ENCODE assay signal across 11 cellular contexts in genomic region chr11:46393231-46393616, GRCh38. TPM values are rescaled to one million over a fixed set of nuclear protein-coding genes. Genes with fewer than 3 reads are reported as not detected.
DNase-seq lines count a peak whose midpoint lies in the region; ATAC-seq, FAIRE-seq and TF ChIP-seq lines count a peak whose summit lies in the region.
"Had no signal": no experiment of that assay in that cellular context is flagged by ENCODE, and none has a peak within 500 bp of the region (broad histone marks: within the 10 kb centered on the region; RNA-seq: fewer than 3 reads in every experiment).

No MANE protein-coding gene starts in this region.

- peak overlapping the region in 7 of 8 donors; percentile 63 to 84 (median 80) for H3K4me3 Mint-ChIP-seq in CD4-positive, alpha-beta memory T cell
- peak overlapping the region; percentile 82 for H3K4me3 Mint-ChIP-seq in natural killer cell treated with Interleukin-12 subunit alpha and Interleukin-12 subunit beta and Interleukin-15 and Interleukin-18, amount 100 ng/mL, for 72 hours

- H3K4me1 ChIP-seq in CD4-positive, alpha-beta memory T cell (ENCODE audit: insufficient read depth, low read length): peaks cover 37% of the 10 kb centered on the region
- H3K4me1 ChIP-seq in HEK293 (ENCODE audit: control insufficient read depth, insufficient read depth, low read length) (no peaks in the 10 kb centered on the region), K562 (replicated peaks in 1 of 2; ENCODE audit: control insufficient read depth in 2 of 2, insufficient read depth in 2 of 2, low read length in 2 of 2) (peaks cover 19 to 50% of the 10 kb centered on the region in 2 experiments), breast epithelium (peaks cover 20 to 29% of the 10 kb centered on the region in 2 donors)
- H3K4me1 ChIP-seq: foreskin keratinocyte had no signal

- POLR2A ChIA-PET in CD4-positive, alpha-beta memory T cell (lab: Charles Lee; ENCODE audit: partially characterized antibody): interaction anchor here (1.0 kb wide), 1 partner anchor 45 kb away, joined by 5 read pairs; no protein-coding TSS in a partner anchor
- POLR2A ChIA-PET in HEK293 (lab: Yijun Ruan, JAX): interaction anchor here (0.6 to 1.6 kb wide), 3 partner anchors 10 to 84 kb away, joined by 3 to 5 read pairs (median 4); no protein-coding TSS in a partner anchor
- POLR2A ChIA-PET in K562 (lab: Yijun Ruan, JAX): interaction anchor here (0.6 to 2.0 kb wide), 9 partner anchors 9 to 136 kb away, joined by 3 to 13 read pairs (median 3); no protein-coding TSS in a partner anchor

- in situ Hi-C loops in K562 (cut with MboI): no loop called here

- peak; percentile 32 for FAIRE-seq in K562 (lab: Jason Lieb, UNC)
- FAIRE-seq in GM12891 (lab: Jason Lieb, UNC): no peak
- FAIRE-seq: D721Med had no signal

- H2AFZ ChIP-seq in K562 (ENCODE audit: low read depth, low read length): peak overlapping the region; percentile 33; the same call in 1 of the 2 replicates

- WGBS in K562 (ENCODE audit: insufficient coverage, low coverage, missing lambda C conversion rate): 31% methylated on average over 4 of the region's 4 CpGs

- no peak for TF ChIP-seq RAD21 in K562 (CRISPR knock-in tag; conservative IDR thresholded peaks at IDR 0.05 in 1 of 2, IDR thresholded peaks at IDR 0.05 in 1 of 2)

- H3K27me3 ChIP-seq in CD4-positive, alpha-beta memory T cell (ENCODE audit: insufficient read depth, low read length): peaks cover 23% of the 10 kb centered on the region
- H3K27me3 ChIP-seq in K562 (ENCODE audit: control insufficient read depth in 2 of 2, insufficient read depth in 2 of 2, low read length in 2 of 2): peaks cover 0 to 11% of the 10 kb centered on the region in 2 experiments; a peak in 1 of 5 replicates
- peaks cover 19 to 38% of the 10 kb centered on the region in 2 donors for H3K27me3 ChIP-seq in breast epithelium

- peaks cover 16% of the 10 kb centered on the region for H4K20me1 ChIP-seq in K562 (replicated peaks; ENCODE audit: control insufficient read depth, insufficient read depth, low read length)

- no peaks in the 10 kb centered on the region for H3K79me2 ChIP-seq in K562 (ENCODE audit: control insufficient read depth, insufficient read depth, low read length)

- BruUV-seq in K562 (replicated peaks; lab: Mats Ljungman, UMichigan): no TSS peak

- no peak for TF ChIP-seq POLR2A in K562 (conservative IDR thresholded peaks at IDR 0.05)
- no peak for TF ChIP-seq POLR2A in GM12891 (IDR thresholded peaks at IDR 0.05; ENCODE audit: low read depth, low read length)
- TF ChIP-seq POLR2A in breast epithelium (IDR thresholded peaks at IDR 0.05): no peak

- H3K9ac ChIP-seq in K562 (ENCODE audit: insufficient read depth in 1 of 2, low read depth in 2 of 2, low read length in 2 of 2): no peak overlapping the region

- no peak overlapping the region for H3K4me3 ChIP-seq in CD4-positive, alpha-beta memory T cell (ENCODE audit: low read length in 2 of 2)
- H3K4me3 ChIP-seq in HEK293 (ENCODE audit: low read depth, low read length): no peak overlapping the region
- peak overlapping the region; percentile 81; the same call in 1 of the 2 replicates for H3K4me3 ChIP-seq in K562
- H3K4me3 ChIP-seq in breast epithelium: no peak overlapping the region

- H3K9me3 ChIP-seq in CD4-positive, alpha-beta memory T cell (ENCODE audit: control insufficient read depth in 1 of 2, low read length in 2 of 2): no peaks in the 10 kb centered on the region
- H3K9me3 ChIP-seq in HEK293 (ENCODE audit: control insufficient read depth, insufficient read depth, low read depth, low read length) (no peaks in the 10 kb centered on the region), K562 (replicated peaks; ENCODE audit: control insufficient read depth, insufficient read depth, low read depth, low read length) (no peaks in the 10 kb centered on the region), breast epithelium (no peaks in the 10 kb centered on the region)

- no peak for TF ChIP-seq EP300 in K562 (IDR thresholded peaks at IDR 0.05; ENCODE audit: low read length)

- ATAC-seq in K562 (no peak), HG03432 (IDR thresholded peaks at IDR 0.05; ENCODE audit: unreplicated experiment) (no peak)
- no peak for ATAC-seq in natural killer cell treated with Interleukin-12 subunit alpha and Interleukin-12 subunit beta and Interleukin-15 and Interleukin-18, amount 100 ng/mL, for 72 hours

- H3K9me3 Mint-ChIP-seq in CD4-positive, alpha-beta memory T cell: peaks cover 0 to 7% (median 0%) of the 10 kb centered on the region in 8 donors
- no peaks in the 10 kb centered on the region for H3K9me3 Mint-ChIP-seq in natural killer cell treated with Interleukin-12 subunit alpha and Interleukin-12 subunit beta and Interleukin-15 and Interleukin-18, amount 100 ng/mL, for 72 hours

- CTCF ChIA-PET in CD4-positive, alpha-beta memory T cell (lab: Charles Lee; ENCODE audit: partially characterized antibody): interaction anchor here (1.2 kb wide), 1 partner anchor 41 kb away, joined by 4 read pairs; no protein-coding TSS in a partner anchor
- CTCF ChIA-PET in HEK293 (lab: Yijun Ruan, JAX): interaction anchor here (0.6 to 5.4 kb wide), 12 partner anchors 10 to 224 kb away, joined by 3 to 43 read pairs (median 4); partner anchors contain the start of genes ATG13, HARBI1 and MDK
- CTCF ChIA-PET in K562 (lab: Yijun Ruan, JAX; ENCODE audit: low intra/inter-chr PET ratio): no interaction called here

- H3K36me3 ChIP-seq in CD4-positive, alpha-beta memory T cell (ENCODE audit: insufficient read depth, low read length): peaks cover 10% of the 10 kb centered on the region
- H3K36me3 ChIP-seq in HEK293 (ENCODE audit: control insufficient read depth in 2 of 2, insufficient read depth in 1 of 2, low read length in 2 of 2) (peaks cover 0 to 25% of the 10 kb centered on the region in 2 experiments; a peak in 1 of 3 replicates), K562 (ENCODE audit: control insufficient read depth, insufficient read depth, low read length) (peaks cover 16% of the 10 kb centered on the region; the same call in 2 of the 3 replicates), breast epithelium (no peaks in the 10 kb centered on the region)

- H3K4me1 Mint-ChIP-seq in CD4-positive, alpha-beta memory T cell: peaks cover 9 to 34% (median 21%) of the 10 kb centered on the region in 4 donors
- peaks cover 11 to 20% of the 10 kb centered on the region in 2 donors for H3K4me1 Mint-ChIP-seq in natural killer cell treated with Interleukin-12 subunit alpha and Interleukin-12 subunit beta and Interleukin-15 and Interleukin-18, amount 100 ng/mL, for 72 hours (ENCODE audit: low read depth in 2 of 2)

- no peak overlapping the region for H3K27ac ChIP-seq in CD4-positive, alpha-beta memory T cell (ENCODE audit: low read depth, low read length)
- H3K27ac ChIP-seq in HEK293 (ENCODE audit: extremely low read depth, low read depth, low read length) (no peak overlapping the region), K562 (ENCODE audit: extremely low read depth, low read depth, low read length) (no peak overlapping the region), breast epithelium (no peak overlapping the region)
- H3K27ac ChIP-seq: foreskin keratinocyte had no signal

- intact Hi-C loops in CD4-positive, alpha-beta memory T cell (cut with micrococcal nuclease): loop anchor here (10.0 kb wide), 1 partner anchor 508 kb away; the partner anchor contains the start of gene MAPK8IP1
- intact Hi-C loops in K562 (cut with micrococcal nuclease): no loop called here
- intact Hi-C loops in breast epithelium (cut with DNase I; ENCODE audit: low total_unique reads): loop anchor here (5.0 to 10.0 kb wide), 2 partner anchors 212 to 251 kb away; no protein-coding TSS in a partner anchor

- TF ChIP-seq CTCF in HEK293 (tag by site-specific recombination; IDR thresholded peaks at IDR 0.05) (no peak), K562 (IDR thresholded peaks at IDR 0.05 in 2 of 3, conservative IDR thresholded peaks at IDR 0.05 in 1 of 3; ENCODE audit: insufficient read depth in 2 of 3, low read depth in 1 of 3, low read length in 3 of 3) (no peak), breast epithelium (IDR thresholded peaks at IDR 0.05) (no peak)

- H3K4me2 ChIP-seq in K562 (ENCODE audit: insufficient read depth, low read length): peak overlapping the region; percentile 70

- H3K27ac Mint-ChIP-seq in CD4-positive, alpha-beta memory T cell: peak overlapping the region in 3 of 7 donors; percentile 19 to 81 (median 79)
- H3K27ac Mint-ChIP-seq in natural killer cell treated with Interleukin-12 subunit alpha and Interleukin-12 subunit beta and Interleukin-15 and Interleukin-18, amount 100 ng/mL, for 72 hours: no peak overlapping the region

- H3K9me1 ChIP-seq in K562 (ENCODE audit: control insufficient read depth, insufficient read depth, low read length): no peaks in the 10 kb centered on the region

- H3K27me3 Mint-ChIP-seq in CD4-positive, alpha-beta memory T cell: peaks cover 10 to 28% of the 10 kb centered on the region in 2 donors
- peaks cover 11 to 13% of the 10 kb centered on the region in 2 donors for H3K27me3 Mint-ChIP-seq in natural killer cell treated with Interleukin-12 subunit alpha and Interleukin-12 subunit beta and Interleukin-15 and Interleukin-18, amount 100 ng/mL, for 72 hours

- DNase-seq in CD4-positive, alpha-beta memory T cell: no peak
- DNase-seq in K562 (ENCODE audit: extremely low read depth in 1 of 4, low spot score in 3 of 4): no peak
- DNase-seq in natural killer cell treated with Interleukin-12 subunit alpha and Interleukin-12 subunit beta and Interleukin-15 and Interleukin-18, amount 100 ng/mL, for 72 hours (ENCODE audit: low spot score): no peak
- DNase-seq in GM12891 (ENCODE audit: insufficient read length, low spot score): no peak
- DNase-seq in breast epithelium (ENCODE audit: low spot score in 2 of 2): no peak
- no peak for DNase-seq in medulla oblongata (ENCODE audit: extremely low spot score)
- DNase-seq: cerebellar nuclear complex, foreskin keratinocyte had no signal

- peaks cover 17 to 18% of the 10 kb centered on the region in 2 donors for H3K36me3 Mint-ChIP-seq in CD4-positive, alpha-beta memory T cell
- H3K36me3 Mint-ChIP-seq in natural killer cell treated with Interleukin-12 subunit alpha and Interleukin-12 subunit beta and Interleukin-15 and Interleukin-18, amount 100 ng/mL, for 72 hours: no peaks in the 10 kb centered on the region

RNA-seq across cellular contexts. Expression of gene CHRM4, which starts 1.6 kb away (rescaled TPM):
- total RNA-seq in CD4-positive, alpha-beta memory T cell: not detected
- polyA plus RNA-seq in CD4-positive, alpha-beta memory T cell: under 1 TPM; 0.12 to 0.16 TPM
- 1.0 and 3.7 TPM in 2 replicates for total RNA-seq in K562 (2011; cell fraction: chromatin; rRNA removed; ENCODE audit: low replicate concordance)
- total RNA-seq in K562 (2011; cell fraction: nucleolus; rRNA removed): 1.6 and 4.0 TPM in 2 replicates
- 1.2 TPM in 2 replicates for total RNA-seq in K562 (2011; cell fraction: nucleoplasm; rRNA removed)
- 0.73 and 1.3 TPM in 2 replicates for total RNA-seq in K562 (2014; rRNA removed)
- 0.19 and 0.22 TPM in 2 replicates for total RNA-seq in K562 (2014; rRNA removed; fragmentation: Illumina TruSeq; extraction: Trizol)
- 0.22 and 0.49 TPM in 2 replicates for total RNA-seq in K562 (2015; rRNA removed; fragmentation: Illumina TruSeq; extraction: Trizol)
- 0.89 and 1.0 TPM in 2 replicates for total RNA-seq in K562 (2021)
- polyA plus RNA-seq in K562 (2011; rRNA removed): 0.62 and 0.74 TPM in 2 replicates
- 0.84 and 2.3 TPM in 2 replicates for polyA plus RNA-seq in K562 (2011; cell fraction: cytosol; rRNA removed)
- 0.60 and 1.5 TPM in 2 replicates for polyA plus RNA-seq in K562 (2011; cell fraction: nucleus; rRNA removed)
- polyA plus RNA-seq in K562 (2012): 0.35 and 0.68 TPM in 2 replicates
- polyA plus RNA-seq in K562 (2014; fragmentation: Illumina TruSeq; extraction: Trizol): 0.40 and 0.76 TPM in 2 replicates
- not detected for polyA plus RNA-seq in K562 (2014; fragmentation: Nextera tagmentation; extraction: Ambion mirVana)
- polyA plus RNA-seq in K562 (2014; rRNA removed): 0.33 and 0.58 TPM in 2 replicates
- 0.42 and 1.1 TPM in 2 replicates for polyA minus RNA-seq in K562 (2011; rRNA and poly(A)+ RNA removed)
- 1.6 TPM in 1 of 2 replicates, not detected in the other for polyA minus RNA-seq in K562 (2011; cell fraction: cytosol; rRNA and poly(A)+ RNA removed)
- polyA minus RNA-seq in K562 (2011; cell fraction: nucleus; rRNA and poly(A)+ RNA removed): 0.89 and 2.6 TPM in 2 replicates
- under 1 TPM; 0.75 to 0.81 TPM for total RNA-seq in natural killer cell treated with Interleukin-12 subunit alpha and Interleukin-12 subunit beta and Interleukin-15 and Interleukin-18, amount 100 ng/mL, for 72 hours
- polyA plus RNA-seq in GM12891 (2012; ENCODE audit: low read depth, missing spikeins): 0.22 TPM
- total RNA-seq in breast epithelium: 1 to 10 TPM in 1 of 3 donors, under 1 TPM in 1, not detected in 1; 0.66 to 1.1 TPM
- total RNA-seq: foreskin keratinocyte had no signal
- polyA plus RNA-seq: foreskin keratinocyte had no signal

RNA-seq across cellular contexts. Expression of gene MDK, which starts 11.8 kb away (rescaled TPM):
- total RNA-seq in CD4-positive, alpha-beta memory T cell: 1 to 10 TPM; 4.7 to 5.6 TPM
- not detected for polyA plus RNA-seq in CD4-positive, alpha-beta memory T cell
- total RNA-seq in K562 (2011; cell fraction: chromatin; rRNA removed; ENCODE audit: low replicate concordance): 91.4 and 271 TPM in 2 replicates
- total RNA-seq in K562 (2011; cell fraction: nucleolus; rRNA removed): 402 and 460 TPM in 2 replicates
- total RNA-seq in K562 (2011; cell fraction: nucleoplasm; rRNA removed): 333 and 334 TPM in 2 replicates
- total RNA-seq in K562 (2014; rRNA removed): 478 and 553 TPM in 2 replicates
- 91.5 and 123 TPM in 2 replicates for total RNA-seq in K562 (2014; rRNA removed; fragmentation: Illumina TruSeq; extraction: Trizol)
- 269 and 279 TPM in 2 replicates for total RNA-seq in K562 (2015; rRNA removed; fragmentation: Illumina TruSeq; extraction: Trizol)
- total RNA-seq in K562 (2021): 396 and 429 TPM in 2 replicates
- 343 and 350 TPM in 2 replicates for polyA plus RNA-seq in K562 (2011; rRNA removed)
- polyA plus RNA-seq in K562 (2011; cell fraction: cytosol; rRNA removed): 540 and 788 TPM in 2 replicates
- polyA plus RNA-seq in K562 (2011; cell fraction: nucleus; rRNA removed): 206 and 271 TPM in 2 replicates
- polyA plus RNA-seq in K562 (2012): 413 and 460 TPM in 2 replicates
- 661 and 667 TPM in 2 replicates for polyA plus RNA-seq in K562 (2014; fragmentation: Illumina TruSeq; extraction: Trizol)
- polyA plus RNA-seq in K562 (2014; fragmentation: Nextera tagmentation; extraction: Ambion mirVana): 10 to 100 TPM; 20.7 to 61.7 TPM
- polyA plus RNA-seq in K562 (2014; rRNA removed): 700 and 703 TPM in 2 replicates
- 33.7 and 59.6 TPM in 2 replicates for polyA minus RNA-seq in K562 (2011; rRNA and poly(A)+ RNA removed)
- 108 and 146 TPM in 2 replicates for polyA minus RNA-seq in K562 (2011; cell fraction: cytosol; rRNA and poly(A)+ RNA removed)
- polyA minus RNA-seq in K562 (2011; cell fraction: nucleus; rRNA and poly(A)+ RNA removed): 24.1 and 38.4 TPM in 2 replicates
- 1 to 10 TPM; 1.4 to 4.0 TPM for total RNA-seq in natural killer cell treated with Interleukin-12 subunit alpha and Interleukin-12 subunit beta and Interleukin-15 and Interleukin-18, amount 100 ng/mL, for 72 hours
- polyA plus RNA-seq in GM12891 (2012; ENCODE audit: low read depth, missing spikeins): 2.5 TPM
- 100 to 1,000 TPM in 1 of 3 donors, 10 to 100 TPM in 2; 20.5 to 115 (median 54.7) TPM for total RNA-seq in breast epithelium

RNA-seq across cellular contexts. Expression of gene DGKZ, which starts 46.0 kb away (rescaled TPM):
- total RNA-seq in CD4-positive, alpha-beta memory T cell: 100 to 1,000 TPM; 230 to 235 TPM
- 10 to 100 TPM; 34.8 to 78.9 TPM for polyA plus RNA-seq in CD4-positive, alpha-beta memory T cell
- total RNA-seq in K562 (2011; cell fraction: chromatin; rRNA removed; ENCODE audit: low replicate concordance): 71.0 and 248 TPM in 2 replicates
- 153 and 166 TPM in 2 replicates for total RNA-seq in K562 (2011; cell fraction: nucleolus; rRNA removed)
- total RNA-seq in K562 (2011; cell fraction: nucleoplasm; rRNA removed): 88.0 and 98.6 TPM in 2 replicates
- 78.5 and 108 TPM in 2 replicates for total RNA-seq in K562 (2014; rRNA removed)
- 10.9 and 13.6 TPM in 2 replicates for total RNA-seq in K562 (2014; rRNA removed; fragmentation: Illumina TruSeq; extraction: Trizol)
- 44.2 and 47.5 TPM in 2 replicates for total RNA-seq in K562 (2015; rRNA removed; fragmentation: Illumina TruSeq; extraction: Trizol)
- total RNA-seq in K562 (2021): 87.8 and 100 TPM in 2 replicates
- polyA plus RNA-seq in K562 (2011; rRNA removed): 28.2 and 49.4 TPM in 2 replicates
- polyA plus RNA-seq in K562 (2011; cell fraction: cytosol; rRNA removed): 55.4 and 121 TPM in 2 replicates
- polyA plus RNA-seq in K562 (2011; cell fraction: nucleus; rRNA removed): 203 and 295 TPM in 2 replicates
- 64.0 and 103 TPM in 2 replicates for polyA plus RNA-seq in K562 (2012)
- 48.8 and 66.2 TPM in 2 replicates for polyA plus RNA-seq in K562 (2014; fragmentation: Illumina TruSeq; extraction: Trizol)
- polyA plus RNA-seq in K562 (2014; fragmentation: Nextera tagmentation; extraction: Ambion mirVana): under 1 TPM; 0.51 to 0.71 TPM
- 73.5 and 77.9 TPM in 2 replicates for polyA plus RNA-seq in K562 (2014; rRNA removed)
- 18.5 and 28.5 TPM in 2 replicates for polyA minus RNA-seq in K562 (2011; rRNA and poly(A)+ RNA removed)
- polyA minus RNA-seq in K562 (2011; cell fraction: cytosol; rRNA and poly(A)+ RNA removed): 53.9 and 65.8 TPM in 2 replicates
- 59.1 and 64.5 TPM in 2 replicates for polyA minus RNA-seq in K562 (2011; cell fraction: nucleus; rRNA and poly(A)+ RNA removed)
- 100 to 1,000 TPM; 104 to 207 TPM for total RNA-seq in natural killer cell treated with Interleukin-12 subunit alpha and Interleukin-12 subunit beta and Interleukin-15 and Interleukin-18, amount 100 ng/mL, for 72 hours
- 39.6 TPM for polyA plus RNA-seq in GM12891 (2012; ENCODE audit: low read depth, missing spikeins)
- 10 to 100 TPM; 42.3 to 46.5 (median 46.2) TPM for total RNA-seq in breast epithelium
